20 cellular contexts compared by ENCODE assay signal in genomic region chr10:50415292-50415691, GRCh38.
DNase-seq lines count a peak whose midpoint lies in the region; ATAC-seq, FAIRE-seq and TF ChIP-seq lines count a peak whose summit lies in the region.
"Had no signal": no experiment of that assay in that cellular context is flagged by ENCODE, and none has a peak within 500 bp of the region (broad histone marks: within the 10 kb centered on the region; RNA-seq: fewer than 3 reads in every experiment).

No MANE protein-coding gene starts in this region.

- no peak overlapping the region for H2AK9ac ChIP-seq in IMR-90 (replicated peaks; ENCODE audit: low read depth, low read length, poor library complexity)

- peak overlapping the region; percentile 81 for H3K27ac ChIP-seq in CD4-positive, CD25-positive, alpha-beta regulatory T cell (ENCODE audit: insufficient read depth, low read length, poor library complexity, severe bottlenecking)
- H3K27ac ChIP-seq in IMR-90 (ENCODE audit: insufficient read depth, low read length) (no peak overlapping the region), keratinocyte (ENCODE audit: control insufficient read depth, insufficient read depth, low read length) (no peak overlapping the region), trophoblast cell (ENCODE audit: low read depth, low read length) (no peak overlapping the region)
- H3K27ac ChIP-seq: KMS-11, RWPE1, SJSA1 had no signal

- peaks cover 29 to 74% (median 57%) of the 10 kb centered on the region in 4 donors for H3K4me1 Mint-ChIP-seq in CD4-positive, CD25-positive, alpha-beta regulatory T cell
- peaks cover 30 to 44% of the 10 kb centered on the region in 2 donors for H3K4me1 Mint-ChIP-seq in immature natural killer cell

- H2BK120ac ChIP-seq in IMR-90 (ENCODE audit: low read depth, low read length) (no peak overlapping the region), trophoblast cell (ENCODE audit: insufficient read depth, low read length, poor library complexity) (no peak overlapping the region)

- CTCF ChIA-PET in IMR-90 (lab: Yijun Ruan, JAX): interaction anchor here (0.8 kb wide), 1 partner anchor 206 kb away, joined by 4 read pairs; no protein-coding TSS in a partner anchor

- H2BK5ac ChIP-seq in IMR-90 (ENCODE audit: low read depth, low read length, poor library complexity, severe bottlenecking): no peak overlapping the region
- H2BK5ac ChIP-seq in trophoblast cell (ENCODE audit: low read depth, low read length, poor library complexity): no peak overlapping the region

- H3K9me3 ChIP-seq in CD4-positive, CD25-positive, alpha-beta regulatory T cell (ENCODE audit: control insufficient read depth in 2 of 2, low read length in 2 of 2): no peaks in the 10 kb centered on the region
- H3K9me3 ChIP-seq in IMR-90 (ENCODE audit: control insufficient read depth, insufficient read depth, low read length) (no peaks in the 10 kb centered on the region), keratinocyte (ENCODE audit: control insufficient read depth, low read depth, low read length) (no peaks in the 10 kb centered on the region), trophoblast cell (ENCODE audit: insufficient read depth, low read depth, low read length) (no peaks in the 10 kb centered on the region)
- H3K9me3 ChIP-seq: SJSA1 had no signal

- H2BK15ac ChIP-seq in IMR-90 (ENCODE audit: low read depth, low read length): no peak overlapping the region

- no peak for ATAC-seq in CD4-positive, CD25-positive, alpha-beta regulatory T cell (ENCODE audit: low read depth in 2 of 2)
- ATAC-seq in IMR-90 (ENCODE audit: low read depth) (no peak), GM18520 (IDR thresholded peaks at IDR 0.05; ENCODE audit: unreplicated experiment) (no peak)

- no peak overlapping the region for H3K4ac ChIP-seq in IMR-90 (ENCODE audit: low read depth, low read length)
- no peak overlapping the region for H3K4ac ChIP-seq in trophoblast cell (ENCODE audit: low read depth, low read length)

- POLR2A ChIA-PET in IMR-90 (lab: Charles Lee; ENCODE audit: unreplicated experiment): no interaction called here

- no peak overlapping the region for H2BK12ac ChIP-seq in trophoblast cell (ENCODE audit: low read length)

- intact Hi-C loops in IMR-90 (cut with micrococcal nuclease): loop anchor here (5.0 kb wide), 1 partner anchor 88 kb away; no protein-coding TSS in a partner anchor

- TF ChIP-seq RAD21 in IMR-90 (IDR thresholded peaks at IDR 0.05; ENCODE audit: low read length): no peak

- peak overlapping the region in 2 of 3 donors; percentile 14 to 91 for H3K27ac Mint-ChIP-seq in CD4-positive, CD25-positive, alpha-beta regulatory T cell
- H3K27ac Mint-ChIP-seq in immature natural killer cell: no peak overlapping the region
- H3K27ac Mint-ChIP-seq: B cell; CD4-positive, alpha-beta T cell had no signal

- no peaks in the 10 kb centered on the region for H3K27me3 Mint-ChIP-seq in CD4-positive, CD25-positive, alpha-beta regulatory T cell
- H3K27me3 Mint-ChIP-seq in immature natural killer cell (ENCODE audit: low read depth in 3 of 3): peaks cover 0 to 1% (median 0%) of the 10 kb centered on the region in 3 donors
- H3K27me3 Mint-ChIP-seq: B cell; CD4-positive, alpha-beta T cell had no signal

- no peaks in the 10 kb centered on the region for H3K36me3 ChIP-seq in CD4-positive, CD25-positive, alpha-beta regulatory T cell (ENCODE audit: control insufficient read depth, insufficient read depth, low read length)
- no peaks in the 10 kb centered on the region for H3K36me3 ChIP-seq in IMR-90 (ENCODE audit: control insufficient read depth, insufficient read depth, low read length)
- no peaks in the 10 kb centered on the region for H3K36me3 ChIP-seq in keratinocyte (ENCODE audit: control insufficient read depth in 2 of 2, extremely low read depth in 1 of 2, insufficient read depth in 2 of 2, low read length in 2 of 2)
- no peaks in the 10 kb centered on the region for H3K36me3 ChIP-seq in trophoblast cell (ENCODE audit: control insufficient read depth in 1 of 2, insufficient read depth in 2 of 2, low read length in 2 of 2)

- peak overlapping the region; percentile 84 to 96 (median 90) for H3K4me3 Mint-ChIP-seq in CD4-positive, CD25-positive, alpha-beta regulatory T cell
- no peak overlapping the region for H3K4me3 Mint-ChIP-seq in immature natural killer cell
- H3K4me3 Mint-ChIP-seq: B cell; CD4-positive, alpha-beta T cell had no signal

- H4K5ac ChIP-seq in IMR-90 (ENCODE audit: low read depth, low read length): no peak overlapping the region

- no peak overlapping the region for H3K14ac ChIP-seq in IMR-90 (replicated peaks; ENCODE audit: low read depth, low read length)
- H3K14ac ChIP-seq in trophoblast cell (ENCODE audit: low read length): no peak overlapping the region

- H3K23ac ChIP-seq in IMR-90 (ENCODE audit: low read depth, low read length) (peak overlapping the region; percentile 17; the same call in 1 of the 2 replicates), trophoblast cell (ENCODE audit: low read length) (no peak overlapping the region)

- FAIRE-seq in keratinocyte (lab: Jason Lieb, UNC): no peak
- FAIRE-seq: GM12891, GM18507, H1 had no signal

- H3K4me2 ChIP-seq in IMR-90 (ENCODE audit: low read depth, low read length) (no peak overlapping the region), keratinocyte (ENCODE audit: control insufficient read depth, extremely low read depth, insufficient read depth, low read depth, low read length) (peak overlapping the region; percentile 12), trophoblast cell (ENCODE audit: low read length) (no peak overlapping the region)
- H3K4me2 ChIP-seq: KMS-11 had no signal

- no peak overlapping the region for H2AFZ ChIP-seq in IMR-90 (replicated peaks; ENCODE audit: low read length, poor library complexity)
- no peak overlapping the region for H2AFZ ChIP-seq in keratinocyte (ENCODE audit: control insufficient read depth, low read length)
- no peak overlapping the region for H2AFZ ChIP-seq in trophoblast cell (ENCODE audit: insufficient read depth, low read length, poor library complexity)

- H4K20me1 ChIP-seq in IMR-90 (ENCODE audit: insufficient read depth, low read length) (peaks cover 15% of the 10 kb centered on the region; the same call in 1 of the 2 replicates), keratinocyte (ENCODE audit: control insufficient read depth, extremely low read depth, insufficient read depth, low read length) (peaks cover 3% of the 10 kb centered on the region)

- H4K8ac ChIP-seq in IMR-90 (ENCODE audit: low read depth in 2 of 2, low read length in 2 of 2): no peak overlapping the region
- no peak overlapping the region for H4K8ac ChIP-seq in trophoblast cell (ENCODE audit: low read depth, low read length)

- H4K91ac ChIP-seq in IMR-90 (ENCODE audit: insufficient read depth, low read depth, low read length) (no peak overlapping the region), trophoblast cell (ENCODE audit: low read depth, low read length) (no peak overlapping the region)

- no peaks in the 10 kb centered on the region for H3K9me3 Mint-ChIP-seq in CD4-positive, CD25-positive, alpha-beta regulatory T cell
- no peaks in the 10 kb centered on the region for H3K9me3 Mint-ChIP-seq in immature natural killer cell
- H3K9me3 Mint-ChIP-seq: CD4-positive, alpha-beta T cell had no signal

- in situ Hi-C loops in IMR-90 (cut with MboI; ENCODE audit: low sequenced_read_pairs): loop anchor here (5.0 kb wide), 1 partner anchor 207 kb away; the partner anchor contains the start of gene SGMS1

- H2BK20ac ChIP-seq in IMR-90 (ENCODE audit: low read depth, low read length): no peak overlapping the region

- H3K79me1 ChIP-seq in IMR-90 (ENCODE audit: low read depth in 1 of 2, low read length in 2 of 2) (peaks cover 30 to 59% of the 10 kb centered on the region in 2 experiments), trophoblast cell (ENCODE audit: low read length) (peaks cover 3% of the 10 kb centered on the region)

- H3K9ac ChIP-seq in IMR-90 (ENCODE audit: low read depth, low read length) (no peak overlapping the region), keratinocyte (ENCODE audit: control insufficient read depth, extremely low read depth, insufficient read depth, low read length) (no peak overlapping the region), trophoblast cell (ENCODE audit: low read length) (no peak overlapping the region)
- H3K9ac ChIP-seq: KMS-11 had no signal

- no peak overlapping the region for H4K12ac ChIP-seq in trophoblast cell (ENCODE audit: low read depth, low read length)

- no peak for TF ChIP-seq POLR2A in IMR-90 (IDR thresholded peaks at IDR 0.05; ENCODE audit: low read depth, low read length)

- no peak overlapping the region for H3K56ac ChIP-seq in IMR-90 (ENCODE audit: extremely low read depth, insufficient read depth, low read length)

- TF ChIP-seq CTCF in IMR-90 (conservative IDR thresholded peaks at IDR 0.05; ENCODE audit: low read depth, low read length): no peak
- TF ChIP-seq CTCF in keratinocyte (optimal IDR thresholded peaks at IDR 0.05 in 1 of 3, IDR thresholded peaks at IDR 0.05 in 1 of 3, conservative IDR thresholded peaks at IDR 0.05 in 1 of 3; ENCODE audit: extremely low read depth in 1 of 3, insufficient read depth in 2 of 3, low read length in 3 of 3): no peak

- no peak for DNase-seq in CD4-positive, CD25-positive, alpha-beta regulatory T cell
- DNase-seq in IMR-90: no peak
- DNase-seq in keratinocyte (ENCODE audit: low read depth, low spot score): no peak
- peak; percentile 57 to 91 for DNase-seq in trophoblast cell
- no peak for DNase-seq in immature natural killer cell
- no peak for DNase-seq in mucosa of gallbladder (ENCODE audit: low spot score)
- DNase-seq: ACHN; CD4-positive, alpha-beta T cell; NCI-H1436 treated with DMSO at 0.1 percent for 48 hours; NCI-H2029 treated with DMSO at 0.1 percent for 48 hours; NCI-H2171 treated with DMSO at 0.1 percent for 48 hours; NCI-H446 treated with DMSO at 0.1 percent for 48 hours had no signal

- no TSS peak for BruUV-seq in IMR-90 (replicated peaks; lab: Mats Ljungman, UMichigan)

- dilution Hi-C loops in IMR-90 (cut with HindIII; ENCODE audit: low sequenced_read_pairs, unreplicated experiment) (no loop called here), keratinocyte (cut with MboI; ENCODE audit: extremely low pct_ligation_motif_present, low sequenced_read_pairs) (no loop called here)

- H3K4me3 ChIP-seq in CD4-positive, CD25-positive, alpha-beta regulatory T cell (ENCODE audit: low read depth, low read length): peak overlapping the region; percentile 96
- H3K4me3 ChIP-seq in IMR-90 (ENCODE audit: insufficient read depth, low read depth, low read length) (no peak overlapping the region), keratinocyte (ENCODE audit: control insufficient read depth in 2 of 3, extremely low read depth in 1 of 3, insufficient read depth in 2 of 3, low read depth in 1 of 3, low read length in 3 of 3) (no peak overlapping the region), trophoblast cell (ENCODE audit: low read depth, low read length) (no peak overlapping the region)
- H3K4me3 ChIP-seq: SJSA1 had no signal

- H3K18ac ChIP-seq in IMR-90 (ENCODE audit: low read depth, low read length) (no peak overlapping the region), trophoblast cell (ENCODE audit: low read length) (no peak overlapping the region)

- H3K36me3 Mint-ChIP-seq in CD4-positive, CD25-positive, alpha-beta regulatory T cell: no peaks in the 10 kb centered on the region
- H3K36me3 Mint-ChIP-seq in immature natural killer cell: no peaks in the 10 kb centered on the region

- H2AK5ac ChIP-seq in IMR-90 (ENCODE audit: low read depth, low read length): no peak overlapping the region
- H2AK5ac ChIP-seq in trophoblast cell (ENCODE audit: low read length): no peak overlapping the region

- H3K27me3 ChIP-seq in CD4-positive, CD25-positive, alpha-beta regulatory T cell (ENCODE audit: control insufficient read depth, insufficient read depth, low read length): no peaks in the 10 kb centered on the region
- no peaks in the 10 kb centered on the region for H3K27me3 ChIP-seq in IMR-90 (ENCODE audit: control insufficient read depth, insufficient read depth, low read length)
- no peaks in the 10 kb centered on the region for H3K27me3 ChIP-seq in keratinocyte (ENCODE audit: control insufficient read depth, extremely low read depth, insufficient read depth, low read length)
- H3K27me3 ChIP-seq in trophoblast cell (ENCODE audit: insufficient read depth, low read length): no peaks in the 10 kb centered on the region
- H3K27me3 ChIP-seq: SJSA1 had no signal

- peaks cover 59% of the 10 kb centered on the region for H3K79me2 ChIP-seq in keratinocyte (ENCODE audit: control insufficient read depth, insufficient read depth, low read length)
- H3K79me2 ChIP-seq in trophoblast cell (ENCODE audit: control insufficient read depth, insufficient read depth, low read length, poor library complexity): peaks cover 4% of the 10 kb centered on the region

- no CpG with 5 or more reads among the region's 3 CpGs for WGBS in IMR-90 (ENCODE audit: extremely low coverage in 2 of 2, insufficient read length in 1 of 2), 2 experiments
- no CpG with 5 or more reads among the region's 3 CpGs for WGBS in trophoblast cell (ENCODE audit: extremely low coverage, insufficient coverage, insufficient read length)

- peaks cover 66% of the 10 kb centered on the region for H3K4me1 ChIP-seq in CD4-positive, CD25-positive, alpha-beta regulatory T cell (ENCODE audit: control insufficient read depth, insufficient read depth, low read length, poor library complexity, severe bottlenecking)
- H3K4me1 ChIP-seq in IMR-90 (ENCODE audit: control insufficient read depth, insufficient read depth, low read length) (peaks cover 20% of the 10 kb centered on the region; the same call in 1 of the 2 replicates), keratinocyte (ENCODE audit: control insufficient read depth, extremely low read depth, insufficient read depth, low read length) (peaks cover 22% of the 10 kb centered on the region), trophoblast cell (ENCODE audit: control insufficient read depth in 1 of 2, insufficient read depth in 2 of 2, low read length in 2 of 2) (peaks cover 2% of the 10 kb centered on the region in 2 experiments)

- peaks cover 17% of the 10 kb centered on the region for H3K9me1 ChIP-seq in IMR-90 (ENCODE audit: insufficient read depth, low read length)
- no peaks in the 10 kb centered on the region for H3K9me1 ChIP-seq in keratinocyte (ENCODE audit: control insufficient read depth, extremely low read depth, insufficient read depth, low read length)

Comparison
In these comparisons a context has a peak if more than half of its experiments do, and no peak if none do; other contexts are left out.
1. DNase-seq: peak in trophoblast cell (2 of 2); none in CD4-positive, CD25-positive, alpha-beta regulatory T cell (0 of 3), IMR-90 (single experiment), keratinocyte (single experiment), immature natural killer cell (0 of 3) and mucosa of gallbladder (single experiment).
2. H3K27ac Mint-ChIP-seq: peak in CD4-positive, CD25-positive, alpha-beta regulatory T cell (2 of 3); none in immature natural killer cell (0 of 6).
3. H3K4me3 Mint-ChIP-seq: peak in CD4-positive, CD25-positive, alpha-beta regulatory T cell (4 of 4); none in immature natural killer cell (0 of 5).